In genomic region chr6:157974341-157974894, GRCh38 we compare ENCODE assay signal across 19 cellular contexts. TPM values are rescaled to one million over a fixed set of nuclear protein-coding genes. Genes with fewer than 3 reads are reported as not detected.
A peak's percentile ranks its signal among the peaks of the same experiment; 100 is the strongest.
DNase-seq lines count a peak whose midpoint lies in the region; ATAC-seq and TF ChIP-seq lines count a peak whose summit lies in the region.
"Had no signal": no experiment of that assay in that cellular context is flagged by ENCODE, and none has a peak within 500 bp of the region (broad histone marks: within the 10 kb centered on the region; RNA-seq: fewer than 3 reads in every experiment).

No MANE protein-coding gene starts in this region.

- CTCF ChIA-PET in activated CD8-positive, alpha-beta T cell treated with anti-CD3 and anti-CD28 coated beads, Interleukin-2, amount 10 ng/mL, durations not matched to agents 7 days and 5 days (lab: Charles Lee), result interaction anchor here (1.4 kb wide), 1 partner anchor 98 kb away, joined by 4 read pairs; no protein-coding TSS in a partner anchor

- H3K27me3 ChIP-seq in foreskin keratinocyte, result peaks cover 8% of the 10 kb centered on the region

- peaks cover 3% of the 10 kb centered on the region for H3K4me1 ChIP-seq in foreskin keratinocyte

- H3K27me3 Mint-ChIP-seq in activated CD8-positive, alpha-beta T cell treated with anti-CD3 and anti-CD28 coated beads, Interleukin-2, amount 10 ng/mL, durations not matched to agents 7 days and 5 days (ENCODE audit: low read depth), result peaks cover 30% of the 10 kb centered on the region

- H3K27ac Mint-ChIP-seq in activated CD8-positive, alpha-beta T cell treated with anti-CD3 and anti-CD28 coated beads, Interleukin-2, amount 10 ng/mL, durations not matched to agents 7 days and 5 days, result no peak overlapping the region
- H3K27ac Mint-ChIP-seq: activated B cell treated with CpG ODN at 0.5 μM for 24 hours had no signal

- peaks cover 22% of the 10 kb centered on the region for H3K4me1 Mint-ChIP-seq in activated CD8-positive, alpha-beta T cell treated with anti-CD3 and anti-CD28 coated beads, Interleukin-2, amount 10 ng/mL, durations not matched to agents 7 days and 5 days (ENCODE audit: low read depth)
- H3K4me1 Mint-ChIP-seq: activated B cell treated with CpG ODN at 0.5 μM for 24 hours had no signal

- DNase-seq in AG08395 (ENCODE audit: low spot score) (peak; percentile 31), HCEC 1CT (peak; percentile 68), foreskin keratinocyte (no peak), Kasumi-1 (lab: John Stamatoyannopoulos, UW) (no peak), NCI-H82 (lab: John Stamatoyannopoulos, UW) (no peak)
- no peak for DNase-seq in activated CD8-positive, alpha-beta T cell treated with anti-CD3 and anti-CD28 coated beads, Interleukin-2, amount 10 ng/mL, durations not matched to agents 7 days and 5 days
- DNase-seq: activated B cell treated with CpG ODN at 0.5 μM for 24 hours; activated effector memory CD4-positive, alpha-beta T cell treated with Interleukin-2 at 50 U/mL for 16 hours; AML-193; effector CD8-positive, alpha-beta T cell; foreskin melanocyte; Karpas-422; left ventricle myocardium superior; NCI-H1694 treated with DMSO at 0.1 percent for 48 hours; NCI-H524 treated with DMSO at 0.1 percent for 48 hours; OCI-M1; T-helper 1 cell had no signal

- H3K27ac ChIP-seq in foreskin keratinocyte, result no peak overlapping the region

- no peaks in the 10 kb centered on the region for H3K36me3 Mint-ChIP-seq in activated CD8-positive, alpha-beta T cell treated with anti-CD3 and anti-CD28 coated beads, Interleukin-2, amount 10 ng/mL, durations not matched to agents 7 days and 5 days (ENCODE audit: low read depth)

- POLR2A ChIA-PET in activated CD8-positive, alpha-beta T cell treated with anti-CD3 and anti-CD28 coated beads, Interleukin-2, amount 10 ng/mL, durations not matched to agents 7 days and 5 days (lab: Charles Lee), result no interaction called here

- H3K4me3 Mint-ChIP-seq in activated CD8-positive, alpha-beta T cell treated with anti-CD3 and anti-CD28 coated beads, Interleukin-2, amount 10 ng/mL, durations not matched to agents 7 days and 5 days, result no peak overlapping the region
- H3K4me3 Mint-ChIP-seq: activated B cell treated with CpG ODN at 0.5 μM for 24 hours had no signal

- no peak for TF ChIP-seq CTCF in foreskin keratinocyte (conservative IDR thresholded peaks at IDR 0.05)

- peak; percentile 50; the same call in 2 of the 3 replicates for ATAC-seq in SK-N-SH treated with all-trans-retinoic acid at 6 μM for 48 hours
- ATAC-seq in foreskin keratinocyte, result peak; percentile 61
- ATAC-seq in HG02678 (IDR thresholded peaks at IDR 0.05; ENCODE audit: unreplicated experiment), result no peak
- ATAC-seq in activated CD8-positive, alpha-beta T cell treated with anti-CD3 and anti-CD28 coated beads, Interleukin-2, amount 10 ng/mL, durations not matched to agents 7 days and 5 days, result no peak
- ATAC-seq: left ventricle myocardium superior had no signal

- no peaks in the 10 kb centered on the region for H3K9me3 Mint-ChIP-seq in activated CD8-positive, alpha-beta T cell treated with anti-CD3 and anti-CD28 coated beads, Interleukin-2, amount 10 ng/mL, durations not matched to agents 7 days and 5 days (ENCODE audit: insufficient read depth)
- H3K9me3 Mint-ChIP-seq: activated B cell treated with CpG ODN at 0.5 μM for 24 hours had no signal

TF ChIP-seq in SK-N-SH treated with all-trans-retinoic acid at 6 μM for 48 hours, 23 proteins besides CTCF, POLR2A, EP300 and RAD21 (continues in another document):
- TF ChIP-seq CSDC2 (CRISPR knock-in tag; IDR thresholded peaks at IDR 0.05) (no peak), RARB (CRISPR knock-in tag; IDR thresholded peaks at IDR 0.05) (no peak), ISL1 (CRISPR knock-in tag; IDR thresholded peaks at IDR 0.05) (no peak), POU6F1 (CRISPR knock-in tag; IDR thresholded peaks at IDR 0.05; ENCODE audit: borderline replicate concordance, low read depth) (no peak), ZNF8 (CRISPR knock-in tag; IDR thresholded peaks at IDR 0.05) (no peak), ESRRG (CRISPR knock-in tag; IDR thresholded peaks at IDR 0.05) (no peak), CSRNP3 (CRISPR knock-in tag; IDR thresholded peaks at IDR 0.05) (no peak), ZFP30 (CRISPR knock-in tag; IDR thresholded peaks at IDR 0.05) (no peak), TOX (CRISPR knock-in tag; IDR thresholded peaks at IDR 0.05; ENCODE audit: borderline replicate concordance) (no peak), BACH2 (CRISPR knock-in tag; IDR thresholded peaks at IDR 0.05; ENCODE audit: borderline replicate concordance) (no peak), TCF4 (CRISPR knock-in tag; IDR thresholded peaks at IDR 0.05; ENCODE audit: borderline replicate concordance) (no peak), ZFP3 (CRISPR knock-in tag; IDR thresholded peaks at IDR 0.05) (no peak), ZNF70 (CRISPR knock-in tag; IDR thresholded peaks at IDR 0.05) (no peak), ZNF565 (CRISPR knock-in tag; conservative IDR thresholded peaks at IDR 0.05; ENCODE audit: low read depth) (no peak), GLIS3 (CRISPR knock-in tag; IDR thresholded peaks at IDR 0.05) (no peak), TSHZ2 (CRISPR knock-in tag; IDR thresholded peaks at IDR 0.05) (no peak), OSR1 (CRISPR knock-in tag; IDR thresholded peaks at IDR 0.05) (no peak), SNAI2 (CRISPR knock-in tag; IDR thresholded peaks at IDR 0.05) (no peak)
- TF ChIP-seq, protein P1, sequence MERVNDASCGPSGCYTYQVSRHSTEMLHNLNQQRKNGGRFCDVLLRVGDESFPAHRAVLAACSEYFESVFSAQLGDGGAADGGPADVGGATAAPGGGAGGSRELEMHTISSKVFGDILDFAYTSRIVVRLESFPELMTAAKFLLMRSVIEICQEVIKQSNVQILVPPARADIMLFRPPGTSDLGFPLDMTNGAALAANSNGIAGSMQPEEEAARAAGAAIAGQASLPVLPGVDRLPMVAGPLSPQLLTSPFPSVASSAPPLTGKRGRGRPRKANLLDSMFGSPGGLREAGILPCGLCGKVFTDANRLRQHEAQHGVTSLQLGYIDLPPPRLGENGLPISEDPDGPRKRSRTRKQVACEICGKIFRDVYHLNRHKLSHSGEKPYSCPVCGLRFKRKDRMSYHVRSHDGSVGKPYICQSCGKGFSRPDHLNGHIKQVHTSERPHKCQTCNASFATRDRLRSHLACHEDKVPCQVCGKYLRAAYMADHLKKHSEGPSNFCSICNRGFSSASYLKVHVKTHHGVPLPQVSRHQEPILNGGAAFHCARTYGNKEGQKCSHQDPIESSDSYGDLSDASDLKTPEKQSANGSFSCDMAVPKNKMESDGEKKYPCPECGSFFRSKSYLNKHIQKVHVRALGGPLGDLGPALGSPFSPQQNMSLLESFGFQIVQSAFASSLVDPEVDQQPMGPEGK (CRISPR knock-in tag; IDR thresholded peaks at IDR 0.05; ENCODE audit: borderline replicate concordance), result no peak

RNA-seq across cellular contexts. Expression of gene SYNJ2, which starts 7.2 kb away (rescaled TPM):
- total RNA-seq in foreskin keratinocyte, result 15.7 and 16.2 TPM in 2 replicates
- polyA plus RNA-seq in foreskin keratinocyte, result 8.6 and 11.1 TPM in 2 replicates
- 10 to 100 TPM; 38.2 to 38.5 TPM for total RNA-seq in activated CD8-positive, alpha-beta T cell treated with anti-CD3 and anti-CD28 coated beads, Interleukin-2, amount 10 ng/mL, durations not matched to agents 7 days and 5 days

Comparison
In these comparisons a context has a peak if more than half of its experiments do, and no peak if none do; other contexts are left out.
1. DNase-seq: peak in AG08395 (single experiment) and HCEC 1CT (single experiment); none in foreskin keratinocyte (0 of 2), Kasumi-1 (0 of 2), activated CD8-positive, alpha-beta T cell treated with anti-CD3 and anti-CD28 coated beads, Interleukin-2, amount 10 ng/mL, durations not matched to agents 7 days and 5 days (single experiment) and NCI-H82 (single experiment).
2. ATAC-seq: peak in SK-N-SH treated with all-trans-retinoic acid at 6 μM for 48 hours (single experiment) and foreskin keratinocyte (single experiment); none in HG02678 (single experiment) and activated CD8-positive, alpha-beta T cell treated with anti-CD3 and anti-CD28 coated beads, Interleukin-2, amount 10 ng/mL, durations not matched to agents 7 days and 5 days (single experiment).